12 cellular contexts compared by ENCODE assay signal in genomic region chr3:39140341-39140971, GRCh38. TPM values are rescaled to one million over a fixed set of nuclear protein-coding genes. Genes with fewer than 3 reads are reported as not detected.
DNase-seq lines count a peak whose midpoint lies in the region; ATAC-seq, FAIRE-seq and TF ChIP-seq lines count a peak whose summit lies in the region.
"Had no signal": no experiment of that assay in that cellular context is flagged by ENCODE, and none has a peak within 500 bp of the region (broad histone marks: within the 10 kb centered on the region; RNA-seq: fewer than 3 reads in every experiment).

No MANE protein-coding gene starts in this region.

- H3K27ac ChIP-seq in HepG2 (ENCODE audit: extremely low read length, insufficient read depth, low read length) (no peak overlapping the region), dorsolateral prefrontal cortex (peak overlapping the region in 28 of 59 donors; percentile 1 to 67 (median 24))

- in situ Hi-C loops in HepG2 (cut with HindIII; ENCODE audit: extremely low pct_ligation_motif_present, low pct_unique_long_range_greater_than_20kb), result no loop called here

- no peak overlapping the region for H2AFZ ChIP-seq in HepG2 (ENCODE audit: low read length)

- no peak overlapping the region for H3K4me2 ChIP-seq in HepG2 (ENCODE audit: low read depth, low read length)

- CTCF ChIA-PET in activated CD4-positive, alpha-beta memory T cell treated with anti-CD3 and anti-CD28 coated beads, Interleukin-2, amount 10 ng/mL, durations not matched to agents 7 days and 5 days (lab: Charles Lee), result no interaction called here
- CTCF ChIA-PET in activated CD4-positive, alpha-beta memory T cell treated with anti-CD3 and anti-CD28 coated beads for 36 hours (lab: Charles Lee), result no interaction called here
- CTCF ChIA-PET in HepG2 (lab: Yijun Ruan, JAX; ENCODE audit: low intra/inter-chr PET ratio, low total read pairs), result no interaction called here

- H3K27me3 Mint-ChIP-seq in activated CD4-positive, alpha-beta memory T cell treated with anti-CD3 and anti-CD28 coated beads, Interleukin-2, amount 10 ng/mL, durations not matched to agents 7 days and 5 days, result no peaks in the 10 kb centered on the region
- H3K27me3 Mint-ChIP-seq in activated CD4-positive, alpha-beta memory T cell treated with anti-CD3 and anti-CD28 coated beads for 36 hours, result no peaks in the 10 kb centered on the region
- H3K27me3 Mint-ChIP-seq in activated T-helper 17 cell treated with anti-CD3 and anti-CD28 coated beads, Interleukin-2, amount 50 U/mL, for 72 hours, result no peaks in the 10 kb centered on the region
- H3K27me3 Mint-ChIP-seq in stimulated activated memory B cell treated with anti-CD40 and anti-IgM and Interleukin-4, amounts not matched to agents 10 μg/mL and 1 μg/mL and 100 μg/mL, for 72 hours, result no peaks in the 10 kb centered on the region

- H3K4me3 Mint-ChIP-seq in activated CD4-positive, alpha-beta memory T cell treated with anti-CD3 and anti-CD28 coated beads, Interleukin-2, amount 10 ng/mL, durations not matched to agents 7 days and 5 days, result no peak overlapping the region
- H3K4me3 Mint-ChIP-seq in activated CD4-positive, alpha-beta memory T cell treated with anti-CD3 and anti-CD28 coated beads for 36 hours, result no peak overlapping the region
- peak overlapping the region; percentile 59 for H3K4me3 Mint-ChIP-seq in activated T-helper 17 cell treated with anti-CD3 and anti-CD28 coated beads, Interleukin-2, amount 50 U/mL, for 72 hours
- H3K4me3 Mint-ChIP-seq in stimulated activated memory B cell treated with anti-CD40 and anti-IgM and Interleukin-4, amounts not matched to agents 10 μg/mL and 1 μg/mL and 100 μg/mL, for 72 hours, result no peak overlapping the region
- H3K4me3 Mint-ChIP-seq: immature natural killer cell had no signal

- H3K27me3 ChIP-seq in HepG2 (ENCODE audit: control insufficient read depth in 1 of 2, insufficient read depth in 2 of 2, low read length in 2 of 2), result no peaks in the 10 kb centered on the region
- H3K27me3 ChIP-seq in dorsolateral prefrontal cortex, result no peaks in the 10 kb centered on the region

- no peaks in the 10 kb centered on the region for H3K79me2 ChIP-seq in HepG2 (ENCODE audit: insufficient read depth, low read length)

- no peak for ATAC-seq in activated T-helper 17 cell treated with anti-CD3 and anti-CD28 coated beads, Interleukin-2, amount 50 U/mL, for 72 hours (replicated peaks)
- ATAC-seq in HepG2, result 0 out of 3 replicates have a peak, but pooled peaks have one; percentile 5
- no peak for ATAC-seq in stimulated activated memory B cell treated with anti-CD40 and anti-IgM and Interleukin-4, amounts not matched to agents 10 μg/mL and 1 μg/mL and 100 μg/mL, for 72 hours

- TF ChIP-seq CTCF in HepG2 (CRISPR knock-in tag; IDR thresholded peaks at IDR 0.05), result no peak
- no peak for TF ChIP-seq CTCF in dorsolateral prefrontal cortex (IDR thresholded peaks at IDR 0.05 in 54 of 56, conservative IDR thresholded peaks at IDR 0.05 in 2 of 56; ENCODE audit: low read depth in 1 of 56, partially characterized antibody in 56 of 56)

- no peaks in the 10 kb centered on the region for H3K9me3 Mint-ChIP-seq in activated CD4-positive, alpha-beta memory T cell treated with anti-CD3 and anti-CD28 coated beads, Interleukin-2, amount 10 ng/mL, durations not matched to agents 7 days and 5 days
- no peaks in the 10 kb centered on the region for H3K9me3 Mint-ChIP-seq in activated CD4-positive, alpha-beta memory T cell treated with anti-CD3 and anti-CD28 coated beads for 36 hours
- H3K9me3 Mint-ChIP-seq in activated T-helper 17 cell treated with anti-CD3 and anti-CD28 coated beads, Interleukin-2, amount 50 U/mL, for 72 hours, result no peaks in the 10 kb centered on the region
- H3K9me3 Mint-ChIP-seq in stimulated activated memory B cell treated with anti-CD40 and anti-IgM and Interleukin-4, amounts not matched to agents 10 μg/mL and 1 μg/mL and 100 μg/mL, for 72 hours, result no peaks in the 10 kb centered on the region
- H3K9me3 Mint-ChIP-seq: immature natural killer cell had no signal

- no peak overlapping the region for H3K4me3 ChIP-seq in HepG2 (replicated peaks in 1 of 3; ENCODE audit: insufficient read depth in 1 of 3, low read depth in 2 of 3, low read length in 3 of 3)
- H3K4me3 ChIP-seq in dorsolateral prefrontal cortex, result no peak overlapping the region

- 100% methylated on average over 2 of the region's 2 CpGs for WGBS in HepG2 (ENCODE audit: low lambda C conversion rate)

- peaks cover 3% of the 10 kb centered on the region; the same call in 1 of the 2 replicates for H4K20me1 ChIP-seq in HepG2 (ENCODE audit: insufficient read depth, low read length)

- intact Hi-C loops in activated CD4-positive, alpha-beta memory T cell treated with anti-CD3 and anti-CD28 coated beads for 36 hours (cut with micrococcal nuclease), result no loop called here
- intact Hi-C loops in HepG2 (cut with micrococcal nuclease; ENCODE audit: unreplicated experiment), result no loop called here
- intact Hi-C loops in dorsolateral prefrontal cortex (cut with DNase I), result no loop called here

- no peak for DNase-seq in activated CD4-positive, alpha-beta memory T cell treated with anti-CD3 and anti-CD28 coated beads, Interleukin-2, amount 10 ng/mL, durations not matched to agents 7 days and 5 days
- no peak for DNase-seq in activated CD4-positive, alpha-beta memory T cell treated with anti-CD3 and anti-CD28 coated beads for 36 hours
- no peak for DNase-seq in HepG2 (ENCODE audit: low spot score)
- DNase-seq in dorsolateral prefrontal cortex, result no peak
- no peak for DNase-seq in activated effector memory CD4-positive, alpha-beta T cell treated with anti-CD3 and anti-CD28 coated beads, Interleukin-2, amount 50 U/mL, for 16 hours
- no peak for DNase-seq in effector CD8-positive, alpha-beta T cell (lab: John Stamatoyannopoulos, UW)
- DNase-seq: immature natural killer cell, NCI-H1436 treated with DMSO at 0.1 percent for 48 hours had no signal

- peak overlapping the region; percentile 26 for H3K27ac Mint-ChIP-seq in activated CD4-positive, alpha-beta memory T cell treated with anti-CD3 and anti-CD28 coated beads, Interleukin-2, amount 10 ng/mL, durations not matched to agents 7 days and 5 days
- no peak overlapping the region for H3K27ac Mint-ChIP-seq in activated CD4-positive, alpha-beta memory T cell treated with anti-CD3 and anti-CD28 coated beads for 36 hours
- peak overlapping the region; percentile 81 for H3K27ac Mint-ChIP-seq in activated T-helper 17 cell treated with anti-CD3 and anti-CD28 coated beads, Interleukin-2, amount 50 U/mL, for 72 hours
- peak overlapping the region; percentile 77 for H3K27ac Mint-ChIP-seq in stimulated activated memory B cell treated with anti-CD40 and anti-IgM and Interleukin-4, amounts not matched to agents 10 μg/mL and 1 μg/mL and 100 μg/mL, for 72 hours

- BruUV-seq in HepG2 (replicated peaks; lab: Mats Ljungman, UMichigan), result no TSS peak

- H3K4me1 ChIP-seq in HepG2 (ENCODE audit: insufficient read depth, low read length), result no peaks in the 10 kb centered on the region

- POLR2A ChIA-PET in activated CD4-positive, alpha-beta memory T cell treated with anti-CD3 and anti-CD28 coated beads, Interleukin-2, amount 10 ng/mL, durations not matched to agents 7 days and 5 days (lab: Charles Lee), result interaction anchor here (1.9 kb wide), 2 partner anchors 13 to 32 kb away, joined by 5 to 7 read pairs; partner anchors contain the start of genes GORASP1 and TTC21A
- POLR2A ChIA-PET in activated CD4-positive, alpha-beta memory T cell treated with anti-CD3 and anti-CD28 coated beads for 36 hours (lab: Charles Lee), result interaction anchor here (1.4 kb wide), 1 partner anchor 13 kb away, joined by 3 read pairs; no protein-coding TSS in a partner anchor
- POLR2A ChIA-PET in HepG2 (lab: Yijun Ruan, JAX), result no interaction called here

- H3K36me3 Mint-ChIP-seq in activated CD4-positive, alpha-beta memory T cell treated with anti-CD3 and anti-CD28 coated beads, Interleukin-2, amount 10 ng/mL, durations not matched to agents 7 days and 5 days (ENCODE audit: low read depth), result peaks cover 58% of the 10 kb centered on the region
- peaks cover 45% of the 10 kb centered on the region for H3K36me3 Mint-ChIP-seq in activated CD4-positive, alpha-beta memory T cell treated with anti-CD3 and anti-CD28 coated beads for 36 hours
- H3K36me3 Mint-ChIP-seq in activated T-helper 17 cell treated with anti-CD3 and anti-CD28 coated beads, Interleukin-2, amount 50 U/mL, for 72 hours (ENCODE audit: low read depth), result peaks cover 85% of the 10 kb centered on the region
- peaks cover 41% of the 10 kb centered on the region for H3K36me3 Mint-ChIP-seq in stimulated activated memory B cell treated with anti-CD40 and anti-IgM and Interleukin-4, amounts not matched to agents 10 μg/mL and 1 μg/mL and 100 μg/mL, for 72 hours

- peaks cover 23 to 38% of the 10 kb centered on the region in 2 experiments; a peak in 4 of 5 replicates for H3K36me3 ChIP-seq in HepG2 (replicated peaks in 1 of 2; ENCODE audit: control insufficient read depth in 1 of 2, insufficient read depth in 2 of 2, low read length in 2 of 2)

- no peak for FAIRE-seq in HepG2 (lab: Jason Lieb, UNC)
- FAIRE-seq: G401.6 had no signal

- TF ChIP-seq EP300 in HepG2 (IDR thresholded peaks at IDR 0.05; ENCODE audit: low read depth in 2 of 2, low read length in 2 of 2) (no peak), HepG2 (CRISPR knock-in tag; IDR thresholded peaks at IDR 0.05; ENCODE audit: borderline replicate concordance) (no peak)

- no peaks in the 10 kb centered on the region for H3K9me3 ChIP-seq in HepG2 (ENCODE audit: low read length)

- TF ChIP-seq POLR2A in HepG2 (IDR thresholded peaks at IDR 0.05; ENCODE audit: insufficient read depth in 1 of 2, low read depth in 2 of 2, low read length in 2 of 2), result no peak

- H3K9ac ChIP-seq in HepG2 (ENCODE audit: insufficient read depth, low read depth, low read length), result no peak overlapping the region

- peaks cover 28% of the 10 kb centered on the region for H3K4me1 Mint-ChIP-seq in activated CD4-positive, alpha-beta memory T cell treated with anti-CD3 and anti-CD28 coated beads, Interleukin-2, amount 10 ng/mL, durations not matched to agents 7 days and 5 days
- peaks cover 51% of the 10 kb centered on the region for H3K4me1 Mint-ChIP-seq in activated CD4-positive, alpha-beta memory T cell treated with anti-CD3 and anti-CD28 coated beads for 36 hours (ENCODE audit: low read depth)
- H3K4me1 Mint-ChIP-seq in activated T-helper 17 cell treated with anti-CD3 and anti-CD28 coated beads, Interleukin-2, amount 50 U/mL, for 72 hours, result peaks cover 49% of the 10 kb centered on the region
- peaks cover 58% of the 10 kb centered on the region for H3K4me1 Mint-ChIP-seq in stimulated activated memory B cell treated with anti-CD40 and anti-IgM and Interleukin-4, amounts not matched to agents 10 μg/mL and 1 μg/mL and 100 μg/mL, for 72 hours

- no peak for TF ChIP-seq RAD21 in HepG2 (CRISPR knock-in tag; IDR thresholded peaks at IDR 0.05)

RNA-seq across cellular contexts. Expression of gene CSRNP1, which starts 12.9 kb away (rescaled TPM):
- 10 to 100 TPM; 32.5 to 33.2 TPM for total RNA-seq in activated CD4-positive, alpha-beta memory T cell treated with anti-CD3 and anti-CD28 coated beads, Interleukin-2, amount 10 ng/mL, durations not matched to agents 7 days and 5 days
- total RNA-seq in activated CD4-positive, alpha-beta memory T cell treated with anti-CD3 and anti-CD28 coated beads for 36 hours, result 10 to 100 TPM; 63.0 to 66.2 TPM
- 100 to 1,000 TPM in 1 of 2 donors, 10 to 100 TPM in 1; 42.9 to 145 TPM for total RNA-seq in activated T-helper 17 cell treated with anti-CD3 and anti-CD28 coated beads, Interleukin-2, amount 50 U/mL, for 72 hours
- total RNA-seq in HepG2 (2016; rRNA removed; fragmentation: Illumina TruSeq; extraction: Trizol) (9.3 and 10.8 TPM in 2 replicates), dorsolateral prefrontal cortex (10 to 100 TPM; 10.1 to 52.4 (median 18.1) TPM)
- 1.5 and 2.3 TPM in 2 replicates for total RNA-seq in HepG2 (2016; cell fraction: cytosol; rRNA removed; fragmentation: Illumina TruSeq; extraction: Trizol; ENCODE audit: low read depth)
- total RNA-seq in HepG2 (2016; cell fraction: insoluble cytoplasmic fraction; rRNA removed; fragmentation: Illumina TruSeq; extraction: Trizol), result 7.4 and 10.8 TPM in 2 replicates
- 6.2 TPM in 2 replicates for total RNA-seq in HepG2 (2016; cell fraction: membrane; rRNA removed; fragmentation: Illumina TruSeq; extraction: Trizol)
- 8.4 and 9.2 TPM in 2 replicates for total RNA-seq in HepG2 (2016; cell fraction: nucleus; rRNA removed; fragmentation: Illumina TruSeq; extraction: Trizol)
- 11.3 and 13.1 TPM in 2 replicates for polyA plus RNA-seq in HepG2 (2011; rRNA removed)
- 10.2 and 11.5 TPM in 2 replicates for polyA plus RNA-seq in HepG2 (2011; cell fraction: cytosol; rRNA removed)
- 16.5 and 19.1 TPM in 2 replicates for polyA plus RNA-seq in HepG2 (2011; cell fraction: nucleus; rRNA removed)
- 7.1 and 11.4 TPM in 2 replicates for polyA plus RNA-seq in HepG2 (2012)
- 0.62 and 0.80 TPM in 2 replicates for polyA plus RNA-seq in HepG2 (2016; cell fraction: cytosol; fragmentation: Illumina TruSeq; extraction: Trizol; ENCODE audit: low read depth)
- 5.7 and 6.6 TPM in 2 replicates for polyA plus RNA-seq in HepG2 (2016; cell fraction: insoluble cytoplasmic fraction; fragmentation: Illumina TruSeq; extraction: Trizol; ENCODE audit: low read depth)
- 2.0 and 2.4 TPM in 2 replicates for polyA plus RNA-seq in HepG2 (2016; cell fraction: membrane; fragmentation: Illumina TruSeq; extraction: Trizol; ENCODE audit: low read depth)
- polyA plus RNA-seq in HepG2 (2016; cell fraction: nucleus; fragmentation: Illumina TruSeq; extraction: Trizol; ENCODE audit: insufficient read depth, low read depth), result 11.8 and 12.9 TPM in 2 replicates
- polyA minus RNA-seq in HepG2 (2011; rRNA and poly(A)+ RNA removed; ENCODE audit: low replicate concordance), result 16.7 and 44.8 TPM in 2 replicates
- 13.3 and 14.3 TPM in 2 replicates for polyA minus RNA-seq in HepG2 (2011; cell fraction: cytosol; rRNA and poly(A)+ RNA removed)
- polyA minus RNA-seq in HepG2 (2011; cell fraction: nucleus; rRNA and poly(A)+ RNA removed), result 18.9 and 21.8 TPM in 2 replicates

RNA-seq across cellular contexts. Expression of gene TTC21A, which starts 33.0 kb away (rescaled TPM):
- 10 to 100 TPM; 11.2 to 12.1 TPM for total RNA-seq in activated CD4-positive, alpha-beta memory T cell treated with anti-CD3 and anti-CD28 coated beads, Interleukin-2, amount 10 ng/mL, durations not matched to agents 7 days and 5 days
- total RNA-seq in activated CD4-positive, alpha-beta memory T cell treated with anti-CD3 and anti-CD28 coated beads for 36 hours, result 1 to 10 TPM; 1.7 to 1.8 TPM
- 1 to 10 TPM; 2.7 to 4.7 TPM for total RNA-seq in activated T-helper 17 cell treated with anti-CD3 and anti-CD28 coated beads, Interleukin-2, amount 50 U/mL, for 72 hours
- 0.31 and 0.39 TPM in 2 replicates for total RNA-seq in HepG2 (2016; rRNA removed; fragmentation: Illumina TruSeq; extraction: Trizol)
- 0.88 TPM in 1 of 2 replicates, not detected in the other for total RNA-seq in HepG2 (2016; cell fraction: cytosol; rRNA removed; fragmentation: Illumina TruSeq; extraction: Trizol; ENCODE audit: low read depth)
- 0.26 and 0.36 TPM in 2 replicates for total RNA-seq in HepG2 (2016; cell fraction: insoluble cytoplasmic fraction; rRNA removed; fragmentation: Illumina TruSeq; extraction: Trizol)
- 0.07 and 0.22 TPM in 2 replicates for total RNA-seq in HepG2 (2016; cell fraction: membrane; rRNA removed; fragmentation: Illumina TruSeq; extraction: Trizol)
- total RNA-seq in HepG2 (2016; cell fraction: nucleus; rRNA removed; fragmentation: Illumina TruSeq; extraction: Trizol), result 0.50 and 2.4 TPM in 2 replicates
- polyA plus RNA-seq in HepG2 (2011; rRNA removed), result 1.5 and 1.6 TPM in 2 replicates
- polyA plus RNA-seq in HepG2 (2011; cell fraction: cytosol; rRNA removed), result 0.27 and 0.48 TPM in 2 replicates
- polyA plus RNA-seq in HepG2 (2011; cell fraction: nucleus; rRNA removed), result 4.9 and 6.3 TPM in 2 replicates
- polyA plus RNA-seq in HepG2 (2012), result 0.63 and 0.74 TPM in 2 replicates
- polyA plus RNA-seq in HepG2 (2016; cell fraction: cytosol; fragmentation: Illumina TruSeq; extraction: Trizol; ENCODE audit: low read depth), result 0.08 and 0.12 TPM in 2 replicates
- 0.25 and 0.41 TPM in 2 replicates for polyA plus RNA-seq in HepG2 (2016; cell fraction: insoluble cytoplasmic fraction; fragmentation: Illumina TruSeq; extraction: Trizol; ENCODE audit: low read depth)
- 0.14 and 0.63 TPM in 2 replicates for polyA plus RNA-seq in HepG2 (2016; cell fraction: membrane; fragmentation: Illumina TruSeq; extraction: Trizol; ENCODE audit: low read depth)
- polyA plus RNA-seq in HepG2 (2016; cell fraction: nucleus; fragmentation: Illumina TruSeq; extraction: Trizol; ENCODE audit: insufficient read depth, low read depth), result 2.2 TPM in 2 replicates
- polyA minus RNA-seq in HepG2 (2011; rRNA and poly(A)+ RNA removed; ENCODE audit: low replicate concordance), result 1.4 and 2.3 TPM in 2 replicates
- polyA minus RNA-seq in HepG2 (2011; cell fraction: cytosol; rRNA and poly(A)+ RNA removed), result 0.53 TPM in 1 of 2 replicates, not detected in the other
- 3.1 and 5.3 TPM in 2 replicates for polyA minus RNA-seq in HepG2 (2011; cell fraction: nucleus; rRNA and poly(A)+ RNA removed)
- 10 to 100 TPM; 12.8 to 44.7 (median 24.4) TPM for total RNA-seq in dorsolateral prefrontal cortex

RNA-seq across cellular contexts. Expression of gene GORASP1, which starts 33.0 kb away (rescaled TPM):
- 10 to 100 TPM; 52.0 to 53.1 TPM for total RNA-seq in activated CD4-positive, alpha-beta memory T cell treated with anti-CD3 and anti-CD28 coated beads, Interleukin-2, amount 10 ng/mL, durations not matched to agents 7 days and 5 days
- 10 to 100 TPM; 32.7 to 34.1 TPM for total RNA-seq in activated CD4-positive, alpha-beta memory T cell treated with anti-CD3 and anti-CD28 coated beads for 36 hours
- 10 to 100 TPM; 21.2 to 24.2 TPM for total RNA-seq in activated T-helper 17 cell treated with anti-CD3 and anti-CD28 coated beads, Interleukin-2, amount 50 U/mL, for 72 hours
- total RNA-seq in HepG2 (2016; rRNA removed; fragmentation: Illumina TruSeq; extraction: Trizol) (27.0 and 36.4 TPM in 2 replicates), dorsolateral prefrontal cortex (10 to 100 TPM; 52.3 to 94.4 (median 70.3) TPM)
- total RNA-seq in HepG2 (2016; cell fraction: cytosol; rRNA removed; fragmentation: Illumina TruSeq; extraction: Trizol; ENCODE audit: low read depth), result 6.2 and 6.3 TPM in 2 replicates
- total RNA-seq in HepG2 (2016; cell fraction: insoluble cytoplasmic fraction; rRNA removed; fragmentation: Illumina TruSeq; extraction: Trizol), result 24.7 and 34.0 TPM in 2 replicates
- 11.1 and 12.7 TPM in 2 replicates for total RNA-seq in HepG2 (2016; cell fraction: membrane; rRNA removed; fragmentation: Illumina TruSeq; extraction: Trizol)
- 42.3 and 46.1 TPM in 2 replicates for total RNA-seq in HepG2 (2016; cell fraction: nucleus; rRNA removed; fragmentation: Illumina TruSeq; extraction: Trizol)
- polyA plus RNA-seq in HepG2 (2011; rRNA removed), result 39.8 and 41.6 TPM in 2 replicates
- polyA plus RNA-seq in HepG2 (2011; cell fraction: cytosol; rRNA removed), result 22.2 and 27.9 TPM in 2 replicates
- polyA plus RNA-seq in HepG2 (2011; cell fraction: nucleus; rRNA removed), result 99.2 and 109 TPM in 2 replicates
- polyA plus RNA-seq in HepG2 (2012), result 14.9 and 22.9 TPM in 2 replicates
- 2.9 and 3.2 TPM in 2 replicates for polyA plus RNA-seq in HepG2 (2016; cell fraction: cytosol; fragmentation: Illumina TruSeq; extraction: Trizol; ENCODE audit: low read depth)
- 28.7 and 29.9 TPM in 2 replicates for polyA plus RNA-seq in HepG2 (2016; cell fraction: insoluble cytoplasmic fraction; fragmentation: Illumina TruSeq; extraction: Trizol; ENCODE audit: low read depth)
- 7.1 and 7.7 TPM in 2 replicates for polyA plus RNA-seq in HepG2 (2016; cell fraction: membrane; fragmentation: Illumina TruSeq; extraction: Trizol; ENCODE audit: low read depth)
- polyA plus RNA-seq in HepG2 (2016; cell fraction: nucleus; fragmentation: Illumina TruSeq; extraction: Trizol; ENCODE audit: insufficient read depth, low read depth), result 59.7 and 73.8 TPM in 2 replicates
- 59.3 and 84.8 TPM in 2 replicates for polyA minus RNA-seq in HepG2 (2011; rRNA and poly(A)+ RNA removed; ENCODE audit: low replicate concordance)
- polyA minus RNA-seq in HepG2 (2011; cell fraction: cytosol; rRNA and poly(A)+ RNA removed), result 13.8 and 14.9 TPM in 2 replicates
- polyA minus RNA-seq in HepG2 (2011; cell fraction: nucleus; rRNA and poly(A)+ RNA removed), result 46.4 and 49.4 TPM in 2 replicates

RNA-seq across cellular contexts. Expression of gene XIRP1, which starts 51.9 kb away (rescaled TPM):
- total RNA-seq in activated CD4-positive, alpha-beta memory T cell treated with anti-CD3 and anti-CD28 coated beads, Interleukin-2, amount 10 ng/mL, durations not matched to agents 7 days and 5 days, result under 1 TPM; 0.03 to 0.05 TPM
- 1 to 10 TPM; 1.3 to 1.6 TPM for total RNA-seq in activated CD4-positive, alpha-beta memory T cell treated with anti-CD3 and anti-CD28 coated beads for 36 hours
- total RNA-seq in activated T-helper 17 cell treated with anti-CD3 and anti-CD28 coated beads, Interleukin-2, amount 50 U/mL, for 72 hours, result 10 to 100 TPM in 1 of 2 donors, under 1 TPM in 1; 0.99 to 17.2 TPM
- total RNA-seq in HepG2 (2016; rRNA removed; fragmentation: Illumina TruSeq; extraction: Trizol) (not detected in 2 replicates), dorsolateral prefrontal cortex (under 1 TPM in 41 of 120 experiments, not detected in 79; 0.06 to 0.38 (median 0.17) TPM)
- total RNA-seq in HepG2 (2016; cell fraction: cytosol; rRNA removed; fragmentation: Illumina TruSeq; extraction: Trizol; ENCODE audit: low read depth), result not detected in 2 replicates
- total RNA-seq in HepG2 (2016; cell fraction: insoluble cytoplasmic fraction; rRNA removed; fragmentation: Illumina TruSeq; extraction: Trizol), result not detected in 2 replicates
- total RNA-seq in HepG2 (2016; cell fraction: membrane; rRNA removed; fragmentation: Illumina TruSeq; extraction: Trizol), result not detected in 2 replicates
- not detected in 2 replicates for total RNA-seq in HepG2 (2016; cell fraction: nucleus; rRNA removed; fragmentation: Illumina TruSeq; extraction: Trizol)
- polyA plus RNA-seq in HepG2 (2011; rRNA removed), result not detected in 2 replicates
- polyA plus RNA-seq in HepG2 (2011; cell fraction: cytosol; rRNA removed), result not detected in 2 replicates
- polyA plus RNA-seq in HepG2 (2011; cell fraction: nucleus; rRNA removed), result 0.02 TPM in 1 of 2 replicates, not detected in the other
- not detected in 2 replicates for polyA plus RNA-seq in HepG2 (2012)
- polyA plus RNA-seq in HepG2 (2016; cell fraction: cytosol; fragmentation: Illumina TruSeq; extraction: Trizol; ENCODE audit: low read depth), result not detected in 2 replicates
- not detected in 2 replicates for polyA plus RNA-seq in HepG2 (2016; cell fraction: insoluble cytoplasmic fraction; fragmentation: Illumina TruSeq; extraction: Trizol; ENCODE audit: low read depth)
- polyA plus RNA-seq in HepG2 (2016; cell fraction: membrane; fragmentation: Illumina TruSeq; extraction: Trizol; ENCODE audit: low read depth), result not detected in 2 replicates
- polyA plus RNA-seq in HepG2 (2016; cell fraction: nucleus; fragmentation: Illumina TruSeq; extraction: Trizol; ENCODE audit: insufficient read depth, low read depth), result not detected in 2 replicates
- not detected in 2 replicates for polyA minus RNA-seq in HepG2 (2011; rRNA and poly(A)+ RNA removed; ENCODE audit: low replicate concordance)
- polyA minus RNA-seq in HepG2 (2011; cell fraction: cytosol; rRNA and poly(A)+ RNA removed), result not detected in 2 replicates
- not detected in 2 replicates for polyA minus RNA-seq in HepG2 (2011; cell fraction: nucleus; rRNA and poly(A)+ RNA removed)
- total RNA-seq: renal cortical epithelial cell had no signal
